Comparison of ENCODE assay signal across 19 cellular contexts in the genomic region with DNA sequence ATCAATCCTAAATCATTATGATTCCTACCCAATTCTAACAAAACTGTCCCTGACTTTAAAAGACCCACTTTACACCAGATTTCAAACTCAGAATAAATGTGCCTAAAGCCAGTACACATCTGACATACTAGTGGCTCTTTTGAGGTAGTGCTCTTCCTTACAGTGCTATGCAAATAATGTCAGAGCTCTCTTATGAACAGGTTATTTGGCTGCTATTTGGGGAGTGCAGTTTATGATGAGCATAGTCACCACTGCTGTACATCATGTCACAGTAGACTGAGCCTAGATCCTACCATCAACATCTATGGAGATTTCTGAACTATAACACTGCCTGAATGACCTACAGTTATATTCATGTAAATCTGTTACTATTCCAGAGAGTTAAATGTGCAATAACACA. TPM values are rescaled to one million over a fixed set of nuclear protein-coding genes. Genes with fewer than 3 reads are reported as not detected.
DNase-seq lines count a peak whose midpoint lies in the region; ATAC-seq, FAIRE-seq and TF ChIP-seq lines count a peak whose summit lies in the region.
"Had no signal": no experiment of that assay in that cellular context is flagged by ENCODE, and none has a peak within 500 bp of the region (broad histone marks: within the 10 kb centered on the region; RNA-seq: fewer than 3 reads in every experiment).

No MANE protein-coding gene starts in this region.

- DNase-seq in GM18507 (ENCODE audit: extremely low spot score, insufficient read length, low read depth) (no peak), activated B cell treated with CpG ODN at 0.5 μM for 24 hours (no peak), iPS-NIHi7 (ENCODE audit: extremely low spot score) (no peak), NCI-H345 (lab: John Stamatoyannopoulos, UW) (no peak), SHP77 treated with DMSO at 0.1 percent for 48 hours (lab: John Stamatoyannopoulos, UW) (no peak)
- DNase-seq: HCEC 1CT, KBM-7, NCI-H1092 treated with DMSO at 0.1 percent for 48 hours, NCI-H1694, NCI-H2107, NCI-H226, NCI-H748 treated with DMSO at 0.1 percent for 48 hours, SHP77, T-helper 17 cell had no signal

- peaks cover 19% of the 10 kb centered on the region for H3K4me1 Mint-ChIP-seq in activated B cell treated with CpG ODN at 0.5 μM for 24 hours
- H3K4me1 Mint-ChIP-seq: T-helper 17 cell had no signal

- no peaks in the 10 kb centered on the region for H3K27me3 Mint-ChIP-seq in activated B cell treated with CpG ODN at 0.5 μM for 24 hours
- H3K27me3 Mint-ChIP-seq: T-helper 17 cell had no signal

- H3K4me3 Mint-ChIP-seq in activated B cell treated with CpG ODN at 0.5 μM for 24 hours: no peak overlapping the region
- H3K4me3 Mint-ChIP-seq: T-helper 17 cell had no signal

- POLR2A ChIA-PET in activated B cell treated with CpG ODN at 0.5 μM for 24 hours (lab: Charles Lee): interaction anchor here (1.0 kb wide), 1 partner anchor 9 kb away, joined by 4 read pairs; no protein-coding TSS in a partner anchor

- no peaks in the 10 kb centered on the region for H3K36me3 Mint-ChIP-seq in activated B cell treated with CpG ODN at 0.5 μM for 24 hours (ENCODE audit: low read depth)

- intact Hi-C loops in activated B cell treated with CpG ODN at 0.5 μM for 24 hours (cut with micrococcal nuclease): loop anchor here (10.0 kb wide), 3 partner anchors 635 to 1485 kb away; a partner anchor contains a TSS

- FAIRE-seq in GM18507 (lab: Jason Lieb, UNC): peak; percentile 26

- no peak for TF ChIP-seq CTCF in activated B cell treated with CpG ODN at 0.5 μM for 24 hours (IDR thresholded peaks at IDR 0.05)

- H3K27ac Mint-ChIP-seq in activated B cell treated with CpG ODN at 0.5 μM for 24 hours: no peak overlapping the region
- H3K27ac Mint-ChIP-seq: T-helper 17 cell had no signal

- no peak for TF ChIP-seq POLR2A in GM18505 (IDR thresholded peaks at IDR 0.05; ENCODE audit: borderline replicate concordance, extremely low read depth, insufficient read depth, insufficient read length)

- CTCF ChIA-PET in activated B cell treated with CpG ODN at 0.5 μM for 24 hours (lab: Charles Lee): no interaction called here

- ATAC-seq in HG02623 (IDR thresholded peaks at IDR 0.05; ENCODE audit: unreplicated experiment) (peak; percentile 52), HG03342 (IDR thresholded peaks at IDR 0.05; ENCODE audit: unreplicated experiment) (peak; percentile 87), activated B cell treated with CpG ODN at 0.5 μM for 24 hours (ENCODE audit: low read depth) (peak; percentile 66), GM18505 (IDR thresholded peaks at IDR 0.05; ENCODE audit: unreplicated experiment) (no peak)
- ATAC-seq: Panc1, T-helper 17 cell had no signal

- H3K9me3 Mint-ChIP-seq in activated B cell treated with CpG ODN at 0.5 μM for 24 hours: no peaks in the 10 kb centered on the region

RNA-seq across cellular contexts. Expression of a gene that starts 50.4 kb away (rescaled TPM):
- total RNA-seq in activated B cell treated with CpG ODN at 0.5 μM for 24 hours: 0.67 and 1.8 TPM in 2 replicates
- total RNA-seq: M059J had no signal
